Comparison of ENCODE assay signal across 8 cellular contexts in the genomic region with DNA sequence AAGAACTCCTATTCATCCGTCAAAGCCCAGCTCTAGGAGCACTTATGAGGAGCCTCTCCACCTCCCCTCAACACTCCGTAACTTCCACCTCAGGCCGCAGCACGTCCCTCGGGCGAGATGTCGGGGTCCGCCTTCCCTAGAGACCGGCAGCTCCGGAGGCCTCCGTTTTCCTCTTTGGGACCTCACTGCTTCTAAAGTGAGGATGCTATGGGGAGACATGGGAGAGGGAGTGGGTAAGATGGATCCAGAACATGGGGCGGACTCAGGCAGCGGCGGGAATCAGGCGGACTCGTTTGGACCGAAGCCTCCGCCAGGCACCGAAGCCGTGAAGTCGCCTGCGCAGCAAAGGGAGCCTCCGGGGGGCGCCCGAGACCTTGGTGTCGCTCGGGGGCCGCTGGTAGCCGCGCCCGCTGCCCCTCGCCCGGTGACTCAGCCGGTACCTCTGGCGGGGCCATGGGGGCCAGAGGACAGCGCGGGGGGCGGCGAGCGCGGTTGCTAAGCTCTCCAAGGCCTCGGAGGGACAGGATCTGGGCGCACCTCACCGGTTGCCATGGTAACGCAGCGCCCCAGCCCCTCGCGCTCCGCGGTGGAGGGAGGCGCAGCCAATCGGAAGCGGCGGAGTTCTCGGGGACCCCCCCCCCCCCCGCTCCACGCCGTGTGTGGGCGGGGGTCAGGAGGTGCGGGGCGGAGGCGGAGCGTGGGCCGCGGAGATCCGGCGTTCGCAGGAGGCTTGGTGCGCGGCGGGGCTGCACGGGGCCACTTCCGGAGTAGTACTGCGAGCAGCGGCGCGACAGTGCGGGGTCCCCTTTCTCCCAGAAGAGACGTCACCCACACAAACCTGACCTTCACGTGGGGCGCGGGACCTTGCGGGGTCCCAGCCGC. TPM values are rescaled to one million over a fixed set of nuclear protein-coding genes. Genes with fewer than 3 reads are reported as not detected.
DNase-seq lines count a peak whose midpoint lies in the region; ATAC-seq, FAIRE-seq and TF ChIP-seq lines count a peak whose summit lies in the region.

No MANE protein-coding gene starts in this region.

- no peaks in the 10 kb centered on the region for H3K9me3 Mint-ChIP-seq in stimulated activated naive B cell treated with anti-CD40 and anti-IgM and Interleukin-4, amounts not matched to agents 10 μg/mL and 1 μg/mL and 100 μg/mL, for 72 hours

- H2AFZ ChIP-seq in endothelial cell of umbilical vein (ENCODE audit: low read depth, low read length): peak overlapping the region; percentile 7

- peaks cover 24 to 47% of the 10 kb centered on the region in 2 donors for H3K4me1 Mint-ChIP-seq in stimulated activated naive B cell treated with anti-CD40 and anti-IgM and Interleukin-4, amounts not matched to agents 10 μg/mL and 1 μg/mL and 100 μg/mL, for 72 hours

- CTCF ChIA-PET in endothelial cell of umbilical vein (lab: Charles Lee): interaction anchor here (0.6 to 17.2 kb wide), 17 partner anchors 13 to 362 kb away, joined by 3 to 455 read pairs (median 9); a partner anchor contains a TSS

- H3K4me2 ChIP-seq in endothelial cell of umbilical vein (ENCODE audit: insufficient read depth, low read length): peak overlapping the region; percentile 76

- intact Hi-C loops in endothelial cell of umbilical vein (cut with micrococcal nuclease): loop anchor here (1.0 to 5.0 kb wide), 5 partner anchors 191 to 364 kb away; a partner anchor contains a TSS

- peak; percentile 9 to 24 for ATAC-seq in stimulated activated naive B cell treated with anti-CD40 and anti-IgM and Interleukin-4, amounts not matched to agents 10 μg/mL and 1 μg/mL and 100 μg/mL, for 72 hours (replicated peaks)

- peaks cover 17 to 18% of the 10 kb centered on the region in 2 donors for H3K27me3 Mint-ChIP-seq in stimulated activated naive B cell treated with anti-CD40 and anti-IgM and Interleukin-4, amounts not matched to agents 10 μg/mL and 1 μg/mL and 100 μg/mL, for 72 hours

- no peak overlapping the region for H3K27ac ChIP-seq in endothelial cell of umbilical vein (ENCODE audit: insufficient read depth, low read depth, low read length)
- H3K27ac ChIP-seq in mucosa of rectum (ENCODE audit: low read depth in 2 of 2, low read length in 2 of 2): peak overlapping the region; percentile 67 to 84

- dilution Hi-C loops in endothelial cell of umbilical vein (cut with MboI; ENCODE audit: extremely low pct_ligation_motif_present, low sequenced_read_pairs): no loop called here

- H3K27me3 ChIP-seq in endothelial cell of umbilical vein (ENCODE audit: control insufficient read depth in 2 of 2, insufficient read depth in 2 of 2, low read length in 2 of 2) (peaks cover 2 to 11% of the 10 kb centered on the region in 2 experiments), mucosa of rectum (ENCODE audit: control insufficient read depth in 2 of 2, insufficient read depth in 2 of 2, low read length in 2 of 2) (peaks cover 13 to 31% of the 10 kb centered on the region in 2 donors)

- H3K9me1 ChIP-seq in endothelial cell of umbilical vein (replicated peaks; ENCODE audit: control insufficient read depth, extremely low read depth, insufficient read depth, low read length): no peaks in the 10 kb centered on the region

- H3K9me3 ChIP-seq in endothelial cell of umbilical vein (replicated peaks; ENCODE audit: control insufficient read depth, insufficient read depth, low read length) (no peaks in the 10 kb centered on the region), mucosa of rectum (ENCODE audit: control insufficient read depth in 2 of 2, low read length in 2 of 2) (no peaks in the 10 kb centered on the region)

- no peaks in the 10 kb centered on the region for H4K20me1 ChIP-seq in endothelial cell of umbilical vein (replicated peaks; ENCODE audit: control insufficient read depth, extremely low read depth, insufficient read depth, low read length)

- no peak for TF ChIP-seq POLR2A in endothelial cell of umbilical vein (IDR thresholded peaks at IDR 0.05; ENCODE audit: low read depth, low read length)

- H3K9ac ChIP-seq in endothelial cell of umbilical vein (replicated peaks; ENCODE audit: extremely low read depth, insufficient read depth, low read length) (peak overlapping the region; percentile 43), mucosa of rectum (ENCODE audit: low read depth in 1 of 2, low read length in 2 of 2) (peak overlapping the region in 1 of 2 donors; percentile 14)

- peak overlapping the region; percentile 33 to 55 (median 50) for H3K4me3 ChIP-seq in endothelial cell of umbilical vein (replicated peaks in 1 of 3; ENCODE audit: insufficient read depth in 1 of 3, low read depth in 1 of 3, low read length in 3 of 3)
- H3K4me3 ChIP-seq in mucosa of rectum (ENCODE audit: low read length in 2 of 2): peak overlapping the region; percentile 55 to 61

- H3K27ac Mint-ChIP-seq in stimulated activated naive B cell treated with anti-CD40 and anti-IgM and Interleukin-4, amounts not matched to agents 10 μg/mL and 1 μg/mL and 100 μg/mL, for 72 hours: no peak overlapping the region

- peak; percentile 69 to 87 for TF ChIP-seq CTCF in endothelial cell of umbilical vein (IDR thresholded peaks at IDR 0.05; ENCODE audit: extremely low read depth in 1 of 2, insufficient read depth in 1 of 2, low read depth in 1 of 2, low read length in 2 of 2)

- no TSS peak for BruUV-seq in endothelial cell of umbilical vein (replicated peaks; lab: Mats Ljungman, UMichigan)

- DNase-seq in NCI-H1436 (lab: John Stamatoyannopoulos, UW) (peak; percentile 54), NCI-H1436 treated with DMSO at 0.1 percent for 48 hours (lab: John Stamatoyannopoulos, UW) (no peak), NCI-H526 treated with DMSO at 0.1 percent for 48 hours (lab: John Stamatoyannopoulos, UW) (peak; percentile 4), endothelial cell of umbilical vein (ENCODE audit: low read depth, low spot score) (peak; percentile 76), OCI-M2 (lab: John Stamatoyannopoulos, UW; ENCODE audit: unreplicated experiment) (no peak)
- peak; percentile 91 for DNase-seq in activated CD8-positive, alpha-beta memory T cell treated with anti-CD3 and anti-CD28 coated beads, Interleukin-2, amount 50 U/mL, for 48 hours
- no peak for DNase-seq in stimulated activated naive B cell treated with anti-CD40 and anti-IgM and Interleukin-4, amounts not matched to agents 10 μg/mL and 1 μg/mL and 100 μg/mL, for 72 hours

- peaks cover 0 to 6% of the 10 kb centered on the region in 2 donors for H3K36me3 Mint-ChIP-seq in stimulated activated naive B cell treated with anti-CD40 and anti-IgM and Interleukin-4, amounts not matched to agents 10 μg/mL and 1 μg/mL and 100 μg/mL, for 72 hours

- peak overlapping the region; percentile 73 to 76 for H3K4me3 Mint-ChIP-seq in stimulated activated naive B cell treated with anti-CD40 and anti-IgM and Interleukin-4, amounts not matched to agents 10 μg/mL and 1 μg/mL and 100 μg/mL, for 72 hours

- H3K36me3 ChIP-seq in endothelial cell of umbilical vein (ENCODE audit: control insufficient read depth in 2 of 2, extremely low read depth in 1 of 2, insufficient read depth in 2 of 2, low read length in 2 of 2) (peaks cover 0 to 3% of the 10 kb centered on the region in 2 experiments), mucosa of rectum (ENCODE audit: control insufficient read depth in 2 of 2, insufficient read depth in 2 of 2, low read length in 2 of 2) (no peaks in the 10 kb centered on the region)

- POLR2A ChIA-PET in endothelial cell of umbilical vein (lab: Charles Lee): no interaction called here

- peaks cover 23% of the 10 kb centered on the region for H3K79me2 ChIP-seq in endothelial cell of umbilical vein (ENCODE audit: control insufficient read depth, insufficient read depth, low read length)

- H3K4me1 ChIP-seq in endothelial cell of umbilical vein (ENCODE audit: control insufficient read depth, extremely low read depth, insufficient read depth, low read length) (peaks cover 25% of the 10 kb centered on the region), mucosa of rectum (ENCODE audit: control insufficient read depth in 2 of 2, insufficient read depth in 2 of 2, low read length in 2 of 2) (peaks cover 22 to 38% of the 10 kb centered on the region in 2 donors)

- peak; percentile 84 for FAIRE-seq in endothelial cell of umbilical vein (lab: Jason Lieb, UNC)

RNA-seq across cellular contexts. Expression of a gene that starts 1.3 kb away (rescaled TPM):
- total RNA-seq in endothelial cell of umbilical vein: 25.8 and 35.5 TPM in 2 replicates
- polyA plus RNA-seq in endothelial cell of umbilical vein: 18.2 and 20.2 TPM in 2 replicates
- polyA plus RNA-seq in endothelial cell of umbilical vein (2011; cell fraction: cytosol; rRNA removed): 6.5 and 11.3 TPM in 2 replicates
- 46.4 and 50.2 TPM in 2 replicates for polyA plus RNA-seq in endothelial cell of umbilical vein (2011; cell fraction: nucleus; rRNA removed)
- polyA plus RNA-seq in endothelial cell of umbilical vein (2012): 8.2 and 19.6 TPM in 2 replicates
- 10.7 and 22.4 TPM in 2 replicates for polyA minus RNA-seq in endothelial cell of umbilical vein
- polyA minus RNA-seq in endothelial cell of umbilical vein (2011; cell fraction: cytosol; rRNA and poly(A)+ RNA removed): not detected
- polyA minus RNA-seq in endothelial cell of umbilical vein (2011; cell fraction: nucleus; rRNA and poly(A)+ RNA removed): 56.9 and 118 TPM in 2 replicates

RNA-seq across cellular contexts. Expression of a gene that starts 11.8 kb away (rescaled TPM):
- total RNA-seq in endothelial cell of umbilical vein: 40.9 and 41.3 TPM in 2 replicates
- polyA plus RNA-seq in endothelial cell of umbilical vein: 84.2 and 102 TPM in 2 replicates
- polyA plus RNA-seq in endothelial cell of umbilical vein (2011; cell fraction: cytosol; rRNA removed): 62.0 and 68.4 TPM in 2 replicates
- 27.0 and 34.3 TPM in 2 replicates for polyA plus RNA-seq in endothelial cell of umbilical vein (2011; cell fraction: nucleus; rRNA removed)
- polyA plus RNA-seq in endothelial cell of umbilical vein (2012): 40.7 and 40.8 TPM in 2 replicates
- 29.7 and 32.0 TPM in 2 replicates for polyA minus RNA-seq in endothelial cell of umbilical vein
- polyA minus RNA-seq in endothelial cell of umbilical vein (2011; cell fraction: cytosol; rRNA and poly(A)+ RNA removed): 24.1 TPM
- 4.8 and 6.6 TPM in 2 replicates for polyA minus RNA-seq in endothelial cell of umbilical vein (2011; cell fraction: nucleus; rRNA and poly(A)+ RNA removed)

RNA-seq across cellular contexts. Expression of a gene that starts 23.7 kb away (rescaled TPM):
- 37.8 and 38.5 TPM in 2 replicates for total RNA-seq in endothelial cell of umbilical vein
- polyA plus RNA-seq in endothelial cell of umbilical vein: 45.6 and 50.4 TPM in 2 replicates
- 24.4 and 28.4 TPM in 2 replicates for polyA plus RNA-seq in endothelial cell of umbilical vein (2011; cell fraction: cytosol; rRNA removed)
- polyA plus RNA-seq in endothelial cell of umbilical vein (2011; cell fraction: nucleus; rRNA removed): 113 and 132 TPM in 2 replicates
- polyA plus RNA-seq in endothelial cell of umbilical vein (2012): 27.7 and 30.0 TPM in 2 replicates
- 28.8 and 50.5 TPM in 2 replicates for polyA minus RNA-seq in endothelial cell of umbilical vein
- polyA minus RNA-seq in endothelial cell of umbilical vein (2011; cell fraction: cytosol; rRNA and poly(A)+ RNA removed): 34.0 TPM
- 36.8 and 41.4 TPM in 2 replicates for polyA minus RNA-seq in endothelial cell of umbilical vein (2011; cell fraction: nucleus; rRNA and poly(A)+ RNA removed)

RNA-seq across cellular contexts. Expression of a gene that starts 28.5 kb away (rescaled TPM):
- not detected in 2 replicates for total RNA-seq in endothelial cell of umbilical vein
- 0.03 and 0.04 TPM in 2 replicates for polyA plus RNA-seq in endothelial cell of umbilical vein
- 0.03 TPM in 2 replicates for polyA plus RNA-seq in endothelial cell of umbilical vein (2011; cell fraction: cytosol; rRNA removed)
- polyA plus RNA-seq in endothelial cell of umbilical vein (2011; cell fraction: nucleus; rRNA removed): not detected in 2 replicates
- 0.04 and 0.11 TPM in 2 replicates for polyA plus RNA-seq in endothelial cell of umbilical vein (2012)
- 0.08 TPM in 1 of 2 replicates, not detected in the other for polyA minus RNA-seq in endothelial cell of umbilical vein
- polyA minus RNA-seq in endothelial cell of umbilical vein (2011; cell fraction: cytosol; rRNA and poly(A)+ RNA removed): not detected
- polyA minus RNA-seq in endothelial cell of umbilical vein (2011; cell fraction: nucleus; rRNA and poly(A)+ RNA removed): not detected in 2 replicates

Comparison
In these comparisons a context has a peak if more than half of its experiments do, and no peak if none do; other contexts are left out.
1. DNase-seq: peak in NCI-H1436 (single experiment), NCI-H526 treated with DMSO at 0.1 percent for 48 hours (single experiment), activated CD8-positive, alpha-beta memory T cell treated with anti-CD3 and anti-CD28 coated beads, Interleukin-2, amount 50 U/mL, for 48 hours (single experiment) and endothelial cell of umbilical vein (single experiment); none in NCI-H1436 treated with DMSO at 0.1 percent for 48 hours (single experiment), stimulated activated naive B cell treated with anti-CD40 and anti-IgM and Interleukin-4, amounts not matched to agents 10 μg/mL and 1 μg/mL and 100 μg/mL, for 72 hours (single experiment) and OCI-M2 (single experiment).